16 cellular contexts compared by ENCODE assay signal in genomic region chr2:34401186-34401585, GRCh38.
"Had no signal": no experiment of that assay in that cellular context is flagged by ENCODE, and none has a peak within 500 bp of the region (broad histone marks: within the 10 kb centered on the region; RNA-seq: fewer than 3 reads in every experiment).

No MANE protein-coding gene starts in this region.

- H3K4me1 ChIP-seq: foreskin keratinocyte, sigmoid colon had no signal

- H3K27ac ChIP-seq: coronary artery, foreskin keratinocyte, sigmoid colon, thoracic aorta had no signal

- H3K9me3 ChIP-seq: sigmoid colon, thoracic aorta had no signal

- H3K4me3 ChIP-seq: coronary artery, sigmoid colon, thoracic aorta had no signal

- H3K36me3 ChIP-seq: sigmoid colon, thoracic aorta had no signal

- H3K27me3 ChIP-seq: foreskin keratinocyte, sigmoid colon had no signal

- DNase-seq: activated CD4-positive, alpha-beta T cell treated with anti-CD3 and anti-CD28 coated beads, Interleukin-2, amount 10 ng/mL, durations not matched to agents 24 days and 14 days; activated naive CD4-positive, alpha-beta T cell; aorta; central memory CD4-positive, alpha-beta T cell; effector CD4-positive, alpha-beta T cell; foreskin keratinocyte; head of caudate nucleus; mammary epithelial cell; sigmoid colon; stimulated activated CD4-positive, alpha-beta T cell treated with anti-CD3 and anti-CD28 coated beads, Interleukin-12 subunit alpha, Interleukin-12 subunit beta, amount 100 ng/mL, for 4 hours; stimulated activated CD4-positive, alpha-beta T cell treated with anti-CD3 and anti-CD28 coated beads, Interleukin-4, amount 100 ng/mL, for 1 hour; stimulated activated CD8-positive, alpha-beta memory T cell treated with anti-CD3 and anti-CD28 coated beads, Interleukin-4, amount 100 ng/mL, for 48 hours; stimulated activated naive CD8-positive, alpha-beta T cell treated with anti-CD3 and anti-CD28 coated beads, Interleukin-15, amount 100 ng/mL, for 72 hours had no signal

- ATAC-seq: foreskin keratinocyte; left lobe of liver; stimulated activated naive CD8-positive, alpha-beta T cell treated with anti-CD3 and anti-CD28 coated beads, Interleukin-15, amount 100 ng/mL, for 72 hours had no signal
